ENCODE assay signal across 23 cellular contexts in genomic region chr1:36570478-36571060, GRCh38.
A peak's percentile ranks its signal among the peaks of the same experiment; 100 is the strongest.
DNase-seq lines count a peak whose midpoint lies in the region; ATAC-seq and TF ChIP-seq lines count a peak whose summit lies in the region.
"Had no signal": no experiment of that assay in that cellular context is flagged by ENCODE, and none has a peak within 500 bp of the region (broad histone marks: within the 10 kb centered on the region; RNA-seq: fewer than 3 reads in every experiment).

No MANE protein-coding gene starts in this region.

- no peak for TF ChIP-seq EP300 in upper lobe of left lung (IDR thresholded peaks at IDR 0.05)

- no peak for ATAC-seq in lower lobe of right lung
- no peak for ATAC-seq in upper lobe of right lung
- ATAC-seq in upper lobe of left lung (ENCODE audit: low FRiP score in 2 of 2): no peak
- no peak for ATAC-seq in GM18511 (IDR thresholded peaks at IDR 0.05; ENCODE audit: unreplicated experiment)
- ATAC-seq: HCT116, SK-N-SH treated with all-trans-retinoic acid at 6 μM for 48 hours had no signal

- H3K27me3 Mint-ChIP-seq in endodermal cell (ENCODE audit: insufficient read depth) (peaks cover 15% of the 10 kb centered on the region), nephron progenitor cell (ENCODE audit: low read depth, poor library complexity) (peaks cover 39% of the 10 kb centered on the region)

- no peak overlapping the region for H3K9ac ChIP-seq in endodermal cell (ENCODE audit: extremely low read depth, low read length, poor library complexity, severe bottlenecking)

- DNase-seq in WERI-Rb-1 (peak; percentile 2), endodermal cell (peak; percentile 26), lower lobe of right lung (peak; percentile 21), upper lobe of right lung (peak; percentile 27), upper lobe of left lung (no peak), nephron progenitor cell (no peak)
- DNase-seq: CD8-positive, alpha-beta memory T cell; DMS 273 treated with DMSO at 0.1 percent for 48 hours; DMS79; EL; GDM1; Karpas-422; NCI-H1092; NCI-H1417 treated with DMSO at 0.1 percent for 48 hours; NCI-H1694 treated with DMSO at 0.1 percent for 48 hours; NCI-H345; NCI-H748 treated with DMSO at 0.1 percent for 48 hours had no signal

- H3K36me3 ChIP-seq in WERI-Rb-1 (no peaks in the 10 kb centered on the region), endodermal cell (ENCODE audit: control insufficient read depth, insufficient read depth, low read length) (no peaks in the 10 kb centered on the region), lower lobe of right lung (no peaks in the 10 kb centered on the region), upper lobe of right lung (no peaks in the 10 kb centered on the region), upper lobe of left lung (no peaks in the 10 kb centered on the region)
- H3K36me3 ChIP-seq: SJCRH30 had no signal

- intact Hi-C loops in lower lobe of right lung (cut with DNase I): no loop called here
- intact Hi-C loops in upper lobe of right lung (cut with DNase I): no loop called here

- TF ChIP-seq CTCF in WERI-Rb-1 (IDR thresholded peaks at IDR 0.05; ENCODE audit: low read depth, low read length): no peak
- no peak for TF ChIP-seq CTCF in endodermal cell (conservative IDR thresholded peaks at IDR 0.05)
- TF ChIP-seq CTCF in lower lobe of right lung (IDR thresholded peaks at IDR 0.05): no peak
- no peak for TF ChIP-seq CTCF in upper lobe of right lung (IDR thresholded peaks at IDR 0.05)
- no peak for TF ChIP-seq CTCF in upper lobe of left lung (IDR thresholded peaks at IDR 0.05)
- no peak for TF ChIP-seq CTCF in nephron progenitor cell (IDR thresholded peaks at IDR 0.05)

- 92 to 95% methylated on average over 6 to 12 of the region's 12 CpGs for WGBS in endodermal cell (ENCODE audit: insufficient coverage in 1 of 2, insufficient read length in 1 of 2), 2 experiments
- 94 to 97% methylated on average over 11 to 12 of the region's 12 CpGs for WGBS in upper lobe of left lung, 2 donors

- H3K9me3 Mint-ChIP-seq in endodermal cell (no peaks in the 10 kb centered on the region), nephron progenitor cell (no peaks in the 10 kb centered on the region)
- H3K9me3 Mint-ChIP-seq: CD8-positive, alpha-beta memory T cell had no signal

- H3K36me3 Mint-ChIP-seq in endodermal cell (ENCODE audit: low read depth) (no peaks in the 10 kb centered on the region), nephron progenitor cell (ENCODE audit: low read depth) (no peaks in the 10 kb centered on the region)
- H3K36me3 Mint-ChIP-seq: CD8-positive, alpha-beta memory T cell had no signal

- no peak overlapping the region for H3K4me3 ChIP-seq in WERI-Rb-1 (ENCODE audit: low read depth, low read length)
- H3K4me3 ChIP-seq in endodermal cell (ENCODE audit: low read length): no peak overlapping the region
- H3K4me3 ChIP-seq in lower lobe of right lung: no peak overlapping the region
- H3K4me3 ChIP-seq in upper lobe of right lung: no peak overlapping the region
- H3K4me3 ChIP-seq in upper lobe of left lung: no peak overlapping the region
- H3K4me3 ChIP-seq: SJCRH30 had no signal

- H3K27ac Mint-ChIP-seq in endodermal cell: no peak overlapping the region
- H3K27ac Mint-ChIP-seq in nephron progenitor cell: no peak overlapping the region
- H3K27ac Mint-ChIP-seq: B cell; CD8-positive, alpha-beta memory T cell had no signal

- H3K4me1 Mint-ChIP-seq in endodermal cell: peaks cover 11% of the 10 kb centered on the region
- peaks cover 12% of the 10 kb centered on the region for H3K4me1 Mint-ChIP-seq in nephron progenitor cell
- H3K4me1 Mint-ChIP-seq: B cell; CD8-positive, alpha-beta memory T cell had no signal

- H3K9me3 ChIP-seq in WERI-Rb-1 (ENCODE audit: severe bottlenecking): no peaks in the 10 kb centered on the region
- no peaks in the 10 kb centered on the region for H3K9me3 ChIP-seq in endodermal cell (ENCODE audit: control insufficient read depth, low read length)
- H3K9me3 ChIP-seq in lower lobe of right lung: no peaks in the 10 kb centered on the region
- no peaks in the 10 kb centered on the region for H3K9me3 ChIP-seq in upper lobe of right lung
- no peaks in the 10 kb centered on the region for H3K9me3 ChIP-seq in upper lobe of left lung
- H3K9me3 ChIP-seq: SJCRH30 had no signal

- H3K4me1 ChIP-seq in endodermal cell (ENCODE audit: control insufficient read depth, insufficient read depth, low read length): no peaks in the 10 kb centered on the region
- H3K4me1 ChIP-seq in lower lobe of right lung: no peaks in the 10 kb centered on the region
- no peaks in the 10 kb centered on the region for H3K4me1 ChIP-seq in upper lobe of right lung
- no peaks in the 10 kb centered on the region for H3K4me1 ChIP-seq in upper lobe of left lung
- H3K4me1 ChIP-seq: SJCRH30 had no signal

- H3K27ac ChIP-seq in WERI-Rb-1 (peak overlapping the region; percentile 27), endodermal cell (ENCODE audit: low read depth, low read length) (no peak overlapping the region), lower lobe of right lung (no peak overlapping the region), upper lobe of right lung (no peak overlapping the region), upper lobe of left lung (no peak overlapping the region)
- H3K27ac ChIP-seq: C4-2B, SJCRH30 had no signal

- TF ChIP-seq POLR2A in upper lobe of left lung (IDR thresholded peaks at IDR 0.05): no peak

- H3K27me3 ChIP-seq in WERI-Rb-1 (ENCODE audit: insufficient read depth, low read depth, severe bottlenecking) (no peaks in the 10 kb centered on the region), endodermal cell (ENCODE audit: control insufficient read depth, insufficient read depth, low read length, poor library complexity, severe bottlenecking) (no peaks in the 10 kb centered on the region), lower lobe of right lung (ENCODE audit: low read depth) (peaks cover 31% of the 10 kb centered on the region), upper lobe of right lung (peaks cover 35% of the 10 kb centered on the region), upper lobe of left lung (peaks cover 0 to 8% (median 1%) of the 10 kb centered on the region in 4 donors)

- H3K4me3 Mint-ChIP-seq in endodermal cell: no peak overlapping the region
- no peak overlapping the region for H3K4me3 Mint-ChIP-seq in nephron progenitor cell
- H3K4me3 Mint-ChIP-seq: B cell; CD8-positive, alpha-beta memory T cell had no signal

Comparison
In these comparisons a context has a peak if more than half of its experiments do, and no peak if none do; other contexts are left out.
1. DNase-seq: peak in WERI-Rb-1 (single experiment), endodermal cell (single experiment), lower lobe of right lung (single experiment) and upper lobe of right lung (single experiment); none in upper lobe of left lung (0 of 2) and nephron progenitor cell (single experiment).